In the genomic region with DNA sequence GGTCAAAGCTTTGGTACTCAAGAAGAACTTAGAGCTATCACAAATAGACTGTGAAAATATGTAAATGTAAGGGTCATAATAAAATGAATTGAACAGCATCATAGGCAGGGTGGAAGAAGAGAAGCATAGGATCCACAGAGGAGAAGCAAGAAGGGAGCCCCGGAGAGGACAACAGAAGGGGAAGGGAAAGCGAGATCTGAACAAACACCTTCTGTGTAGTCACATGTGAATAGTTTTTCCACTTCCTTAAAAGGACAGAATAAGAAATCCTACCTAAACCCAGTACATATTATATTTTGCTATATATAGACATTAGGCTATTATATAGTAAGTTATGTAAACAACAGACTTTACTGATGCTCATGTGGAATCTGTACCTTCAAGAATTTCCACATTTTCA, we compare ENCODE assay signal across 19 cellular contexts.
DNase-seq lines count a peak whose midpoint lies in the region; ATAC-seq and TF ChIP-seq lines count a peak whose summit lies in the region.
"Had no signal": no experiment of that assay in that cellular context is flagged by ENCODE, and none has a peak within 500 bp of the region (broad histone marks: within the 10 kb centered on the region; RNA-seq: fewer than 3 reads in every experiment).

No MANE protein-coding gene starts in this region.

- no peaks in the 10 kb centered on the region for H3K79me2 ChIP-seq in PC-3 (ENCODE audit: low read length)

- no peaks in the 10 kb centered on the region for H3K36me3 ChIP-seq in BLaER1
- H3K36me3 ChIP-seq in PC-3 (ENCODE audit: low read depth, low read length), result no peaks in the 10 kb centered on the region
- H3K36me3 ChIP-seq: Peyer's patch had no signal

- H3K27me3 ChIP-seq in BLaER1 (no peaks in the 10 kb centered on the region), PC-3 (ENCODE audit: low read length) (no peaks in the 10 kb centered on the region)
- H3K27me3 ChIP-seq: Peyer's patch had no signal

- no peak overlapping the region for H3K9ac ChIP-seq in BLaER1
- H3K9ac ChIP-seq in PC-3 (ENCODE audit: low read length), result no peak overlapping the region
- H3K9ac ChIP-seq: GM23248 had no signal

- H3K9me3 ChIP-seq in BLaER1 (peaks cover 22% of the 10 kb centered on the region; the same call in 1 of the 2 replicates), PC-3 (ENCODE audit: low read length) (no peaks in the 10 kb centered on the region), T-helper 17 cell (ENCODE audit: control insufficient read depth, low read length, poor library complexity, severe bottlenecking) (no peaks in the 10 kb centered on the region)
- H3K9me3 ChIP-seq: Caco-2, Peyer's patch had no signal

- no peaks in the 10 kb centered on the region for H3K9me2 ChIP-seq in PC-3 (replicated peaks; ENCODE audit: low read length)

- H3K4me1 Mint-ChIP-seq in T-helper 17 cell, result no peaks in the 10 kb centered on the region
- H3K4me1 Mint-ChIP-seq: CD14-positive monocyte had no signal

- no peaks in the 10 kb centered on the region for H3K27me3 Mint-ChIP-seq in T-helper 17 cell

- POLR2A ChIA-PET in PC-3 (lab: Charles Lee; ENCODE audit: unreplicated experiment), result interaction anchor here (0.8 kb wide), 1 partner anchor 160 kb away, joined by 7 read pairs; a partner anchor contains a TSS

- no TSS peak for BruUV-seq in PC-3 (replicated peaks; lab: Mats Ljungman, UMichigan)

- H3K27ac Mint-ChIP-seq in T-helper 17 cell, result no peak overlapping the region
- H3K27ac Mint-ChIP-seq: CD14-positive monocyte had no signal

- no peak overlapping the region for H3K4me3 Mint-ChIP-seq in T-helper 17 cell
- H3K4me3 Mint-ChIP-seq: CD14-positive monocyte had no signal

- TF ChIP-seq CTCF in PC-3 (conservative IDR thresholded peaks at IDR 0.05; ENCODE audit: low read depth, low read length), result no peak

- no peaks in the 10 kb centered on the region for H3K36me3 Mint-ChIP-seq in T-helper 17 cell (ENCODE audit: low read depth)
- H3K36me3 Mint-ChIP-seq: CD14-positive monocyte had no signal

- no peaks in the 10 kb centered on the region for H4K20me1 ChIP-seq in BLaER1
- no peaks in the 10 kb centered on the region for H4K20me1 ChIP-seq in PC-3 (ENCODE audit: low read length)

- H3K4me1 ChIP-seq in BLaER1, result peaks cover 6% of the 10 kb centered on the region; the same call in 1 of the 2 replicates
- peaks cover 64% of the 10 kb centered on the region for H3K4me1 ChIP-seq in PC-3 (ENCODE audit: insufficient read depth, low read length)
- H3K4me1 ChIP-seq: Peyer's patch had no signal

- peak; percentile 52 for ATAC-seq in GM21381 (IDR thresholded peaks at IDR 0.05; ENCODE audit: unreplicated experiment)
- ATAC-seq in HG02870 (IDR thresholded peaks at IDR 0.05; ENCODE audit: unreplicated experiment), result peak; percentile 58
- no peak for ATAC-seq in PC-3
- ATAC-seq in T-helper 17 cell, result no peak
- ATAC-seq: K562 had no signal

- H3F3A ChIP-seq in PC-3 (ENCODE audit: low read length, unreplicated experiment), result peaks cover 34% of the 10 kb centered on the region

- no peak overlapping the region for H2AFZ ChIP-seq in PC-3 (ENCODE audit: low read length)
- H2AFZ ChIP-seq: GM23248 had no signal

- H3K27ac ChIP-seq in BLaER1 (no peak overlapping the region), PC-3 (ENCODE audit: low read length) (peak overlapping the region; percentile 85)
- H3K27ac ChIP-seq: GM23248, HL-60, Peyer's patch had no signal

- CTCF ChIA-PET in PC-3 (lab: Charles Lee), result no interaction called here

- DNase-seq in PC-3 (peak; percentile 53), cerebellar nuclear complex (lab: John Stamatoyannopoulos, UW) (no peak), hippocampal formation (lab: John Stamatoyannopoulos, UW) (no peak), T-helper 17 cell (no peak)
- DNase-seq in stimulated activated CD4-positive, alpha-beta T cell treated with anti-CD3 and anti-CD28 coated beads, Interleukin-2, amount 100 ng/mL, for 24 hours, result no peak
- DNase-seq: Caco-2, GM23248, NCI-H1092 treated with DMSO at 0.1 percent for 48 hours, NCI-H1694 treated with DMSO at 0.1 percent for 48 hours, NCI-H446, Peyer's patch, SHP77 treated with DMSO at 0.1 percent for 48 hours, T-helper 2 cell had no signal

- intact Hi-C loops in PC-3 (cut with micrococcal nuclease), result no loop called here

- H3K4me2 ChIP-seq in BLaER1 (peak overlapping the region; percentile 11; the same call in 1 of the 2 replicates), PC-3 (ENCODE audit: low read length) (peak overlapping the region; percentile 0; the same call in 1 of the 2 replicates)

- H3K4me3 ChIP-seq in BLaER1 (no peak overlapping the region), PC-3 (ENCODE audit: low read length) (no peak overlapping the region)
- H3K4me3 ChIP-seq: GM23248, K562, Peyer's patch had no signal

Comparison
In these comparisons a context has a peak if more than half of its experiments do, and no peak if none do; other contexts are left out.
1. ATAC-seq: peak in GM21381 (single experiment) and HG02870 (single experiment); none in PC-3 (single experiment) and T-helper 17 cell (single experiment).